Comparison of ENCODE assay signal across 12 cellular contexts in the genomic region with DNA sequence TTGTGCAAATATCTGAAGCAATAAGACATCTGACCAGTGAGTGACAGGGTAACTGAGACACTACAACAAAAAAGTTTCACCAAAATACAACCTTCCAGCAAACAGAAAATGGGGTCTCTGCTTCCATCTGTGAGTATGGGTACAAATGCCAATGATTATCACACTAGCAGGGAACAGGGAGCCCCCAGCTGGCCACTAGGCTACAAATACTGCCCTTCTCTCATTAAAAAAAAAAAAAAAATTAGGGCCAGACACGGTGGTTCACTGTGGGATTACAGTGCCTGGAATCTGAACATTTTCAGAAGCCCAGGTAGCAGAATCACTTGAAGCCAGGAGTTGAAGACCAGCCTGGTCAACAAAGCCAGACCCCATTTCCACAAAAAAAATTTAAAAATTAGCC. TPM values are rescaled to one million over a fixed set of nuclear protein-coding genes. Genes with fewer than 3 reads are reported as not detected.
DNase-seq lines count a peak whose midpoint lies in the region; TF ChIP-seq lines count a peak whose summit lies in the region.
"Had no signal": no experiment of that assay in that cellular context is flagged by ENCODE, and none has a peak within 500 bp of the region (broad histone marks: within the 10 kb centered on the region; RNA-seq: fewer than 3 reads in every experiment).

No MANE protein-coding gene starts in this region.

- no peaks in the 10 kb centered on the region for H3K36me3 ChIP-seq in brain microvascular endothelial cell (replicated peaks)
- H3K36me3 ChIP-seq in osteoblast (ENCODE audit: insufficient read depth, low read length), result no peaks in the 10 kb centered on the region
- no peaks in the 10 kb centered on the region for H3K36me3 ChIP-seq in effector memory CD4-positive, alpha-beta T cell (ENCODE audit: control insufficient read depth, insufficient read depth, low read length)
- H3K36me3 ChIP-seq: SJSA1, spleen had no signal

- DNase-seq in NCI-H2081 (lab: John Stamatoyannopoulos, UW) (peak; percentile 22 to 49), NCI-H2081 treated with DMSO at 0.1 percent for 48 hours (lab: John Stamatoyannopoulos, UW) (no peak), NB4 (ENCODE audit: low read depth) (peak; percentile 39), brain microvascular endothelial cell (peak; percentile 4), osteoblast (ENCODE audit: insufficient read length, low spot score, missing footprints) (no peak), NOMO-1 treated with DMSO at 0.1 percent for 48 hours (lab: John Stamatoyannopoulos, UW; ENCODE audit: unreplicated experiment) (no peak)
- DNase-seq in activated CD4-positive, CD25-positive, alpha-beta regulatory T cell (lab: John Stamatoyannopoulos, UW), result no peak
- DNase-seq in effector memory CD4-positive, alpha-beta T cell, result no peak
- DNase-seq: NCI-H1105, spleen had no signal

- no peaks in the 10 kb centered on the region for H3K4me1 ChIP-seq in osteoblast (ENCODE audit: insufficient read depth, low read length)
- H3K4me1 ChIP-seq in effector memory CD4-positive, alpha-beta T cell (ENCODE audit: control insufficient read depth, insufficient read depth, low read length, poor library complexity, severe bottlenecking), result no peaks in the 10 kb centered on the region
- H3K4me1 ChIP-seq: SJSA1, spleen had no signal

- H3K27me3 ChIP-seq in brain microvascular endothelial cell (replicated peaks), result no peaks in the 10 kb centered on the region
- H3K27me3 ChIP-seq in osteoblast (ENCODE audit: insufficient read depth, low read length), result no peaks in the 10 kb centered on the region
- H3K27me3 ChIP-seq in effector memory CD4-positive, alpha-beta T cell (replicated peaks; ENCODE audit: control insufficient read depth, insufficient read depth, low read length, poor library complexity, severe bottlenecking), result no peaks in the 10 kb centered on the region
- H3K27me3 ChIP-seq: SJSA1 had no signal

- no peaks in the 10 kb centered on the region for H3K79me2 ChIP-seq in osteoblast (ENCODE audit: insufficient read depth, low read length)

- TF ChIP-seq POLR2A in NB4 (IDR thresholded peaks at IDR 0.05; ENCODE audit: extremely low read depth, insufficient read length), result no peak

- no peak overlapping the region for H2AFZ ChIP-seq in osteoblast (ENCODE audit: low read length)

- no peak overlapping the region for H3K27ac ChIP-seq in brain microvascular endothelial cell
- no peak overlapping the region for H3K27ac ChIP-seq in osteoblast (ENCODE audit: low read depth, low read length)
- H3K27ac ChIP-seq in effector memory CD4-positive, alpha-beta T cell (ENCODE audit: insufficient read depth, low read length, poor library complexity, severe bottlenecking), result no peak overlapping the region
- H3K27ac ChIP-seq: SJSA1, spleen had no signal

- H4K20me1 ChIP-seq in osteoblast (ENCODE audit: insufficient read depth, low read length), result no peaks in the 10 kb centered on the region

- no peak overlapping the region for H3K4me3 ChIP-seq in NB4 (ENCODE audit: low read depth, low read length)
- no peak overlapping the region for H3K4me3 ChIP-seq in brain microvascular endothelial cell (ENCODE audit: low read depth, low read length)
- no peak overlapping the region for H3K4me3 ChIP-seq in osteoblast (ENCODE audit: insufficient read depth, low read length)
- no peak overlapping the region for H3K4me3 ChIP-seq in effector memory CD4-positive, alpha-beta T cell (ENCODE audit: insufficient read depth, low read depth, low read length, poor library complexity, severe bottlenecking)
- H3K4me3 ChIP-seq: SJSA1, spleen had no signal

- H3K9me3 ChIP-seq in osteoblast (ENCODE audit: low read depth, low read length), result no peaks in the 10 kb centered on the region
- no peaks in the 10 kb centered on the region for H3K9me3 ChIP-seq in effector memory CD4-positive, alpha-beta T cell (ENCODE audit: control insufficient read depth, low read length)
- H3K9me3 ChIP-seq: SJSA1, spleen had no signal

- in situ Hi-C loops in brain microvascular endothelial cell (cut with HindIII; ENCODE audit: low pct_ligation_motif_present, low sequenced_read_pairs), result no loop called here

- TF ChIP-seq CTCF in NB4 (IDR thresholded peaks at IDR 0.05; ENCODE audit: low read depth, low read length) (peak; percentile 24), brain microvascular endothelial cell (IDR thresholded peaks at IDR 0.05; ENCODE audit: low read depth, low read length, missing control alignments) (peak; percentile 47), osteoblast (IDR thresholded peaks at IDR 0.05; ENCODE audit: extremely low read depth, low read depth, low read length) (peak; percentile 30)

- H3K4me2 ChIP-seq in osteoblast (ENCODE audit: insufficient read depth, low read length), result no peak overlapping the region

RNA-seq across cellular contexts. Expression of a gene that starts 48.4 kb away (rescaled TPM):
- total RNA-seq in osteoblast, result 1.4 and 2.7 TPM in 2 replicates
- total RNA-seq: fibroblast of lung, SJSA1 had no signal

Comparison
In these comparisons a context has a peak if more than half of its experiments do, and no peak if none do; other contexts are left out.
1. DNase-seq: peak in NCI-H2081 (2 of 2), NB4 (single experiment) and brain microvascular endothelial cell (single experiment); none in NCI-H2081 treated with DMSO at 0.1 percent for 48 hours (single experiment), osteoblast (single experiment), NOMO-1 treated with DMSO at 0.1 percent for 48 hours (single experiment), activated CD4-positive, CD25-positive, alpha-beta regulatory T cell (0 of 4) and effector memory CD4-positive, alpha-beta T cell (0 of 3).
2. Peak in every context shown above with its lines, with median percentiles within 50 percentile points of each other: CTCF ChIP-seq.